ENCODE assay signal across 11 cellular contexts in the genomic region with DNA sequence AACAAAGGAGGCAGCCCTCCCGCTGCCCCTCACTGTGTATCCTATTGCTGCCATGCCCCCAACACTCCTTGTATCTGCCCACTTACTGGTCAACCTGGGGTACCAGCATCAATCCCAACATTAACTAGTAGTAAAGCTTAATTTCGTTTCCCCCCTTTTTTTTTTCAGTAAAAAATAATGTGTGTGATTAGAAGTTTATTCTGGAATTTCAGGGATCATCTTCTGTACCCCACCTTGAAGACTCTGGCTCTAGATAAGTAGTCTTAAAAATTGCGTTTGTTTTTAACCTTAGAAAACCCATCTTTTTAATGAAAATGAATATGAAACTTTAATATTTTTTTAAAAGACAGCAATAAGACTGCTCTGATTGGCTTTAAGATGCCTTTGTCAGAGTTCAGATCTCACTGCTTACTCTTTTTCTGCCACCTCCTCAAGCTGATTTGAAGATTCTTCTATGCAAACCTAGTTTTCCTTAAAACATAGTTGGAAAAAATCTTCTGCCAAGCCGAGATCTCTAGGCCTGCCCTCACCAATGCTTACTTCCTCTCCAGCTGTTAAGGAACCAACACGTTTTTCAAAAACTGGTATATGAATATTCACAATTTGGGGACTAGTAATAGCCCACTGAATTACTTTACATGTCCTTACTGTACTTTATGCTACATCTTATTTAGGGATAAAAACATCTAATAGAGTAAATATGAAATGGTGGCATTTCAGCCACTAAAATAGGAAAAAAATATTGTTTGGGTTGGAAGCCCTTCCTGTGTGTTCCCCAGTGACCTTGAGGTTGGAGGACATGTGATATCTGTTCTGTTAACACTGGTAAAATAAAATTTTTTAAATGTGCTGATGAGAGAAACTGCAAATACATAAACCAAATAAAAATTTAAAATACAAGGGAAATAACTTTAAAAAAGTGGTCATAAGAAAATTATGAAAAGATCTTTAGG. TPM values are rescaled to one million over a fixed set of nuclear protein-coding genes. Genes with fewer than 3 reads are reported as not detected.
A peak's percentile ranks its signal among the peaks of the same experiment; 100 is the strongest.
DNase-seq lines count a peak whose midpoint lies in the region; ATAC-seq and TF ChIP-seq lines count a peak whose summit lies in the region.
"Had no signal": no experiment of that assay in that cellular context is flagged by ENCODE, and none has a peak within 500 bp of the region (broad histone marks: within the 10 kb centered on the region; RNA-seq: fewer than 3 reads in every experiment).

No MANE protein-coding gene starts in this region.

- peaks cover 30% of the 10 kb centered on the region for H3K4me1 ChIP-seq in CD8-positive, alpha-beta memory T cell (ENCODE audit: insufficient read depth, low read length)
- no peaks in the 10 kb centered on the region for H3K4me1 ChIP-seq in prostate gland (replicated peaks)

- no peak overlapping the region for H3K4me3 Mint-ChIP-seq in CD8-positive, alpha-beta memory T cell
- no peak overlapping the region for H3K4me3 Mint-ChIP-seq in chondrocyte (ENCODE audit: unreplicated experiment)
- no peak overlapping the region for H3K4me3 Mint-ChIP-seq in CD14-positive monocyte

- no peak for DNase-seq in CD8-positive, alpha-beta memory T cell
- DNase-seq in chondrocyte (ENCODE audit: low spot score) (no peak), prostate gland (ENCODE audit: low spot score) (no peak), GM19238 (ENCODE audit: insufficient read length, low spot score) (no peak), UCSD-AML1 (lab: John Stamatoyannopoulos, UW; ENCODE audit: unreplicated experiment) (no peak), CD14-positive monocyte (ENCODE audit: low spot score) (no peak)
- DNase-seq: activated CD4-positive, alpha-beta T cell treated with anti-CD3 and anti-CD28 coated beads for 4 hours; brain microvascular endothelial cell had no signal

- peaks cover 0 to 1% (median 0%) of the 10 kb centered on the region in 3 donors for H3K36me3 Mint-ChIP-seq in CD8-positive, alpha-beta memory T cell
- H3K36me3 Mint-ChIP-seq in chondrocyte (ENCODE audit: low read depth) (no peaks in the 10 kb centered on the region), CD14-positive monocyte (no peaks in the 10 kb centered on the region)

- no peaks in the 10 kb centered on the region for H3K9me3 ChIP-seq in CD8-positive, alpha-beta memory T cell (ENCODE audit: low read length)
- H3K9me3 ChIP-seq in KOPT-K1 (ENCODE audit: insufficient read depth, low read length, poor library complexity, severe bottlenecking) = no peaks in the 10 kb centered on the region
- no peaks in the 10 kb centered on the region for H3K9me3 ChIP-seq in prostate gland

- H3K27ac ChIP-seq in CD8-positive, alpha-beta memory T cell (ENCODE audit: low read depth, low read length) = peak overlapping the region; percentile 64
- H3K27ac ChIP-seq in KOPT-K1 (ENCODE audit: low read depth, low read length, poor library complexity, severe bottlenecking) = peak overlapping the region; percentile 7
- H3K27ac ChIP-seq in prostate gland = peak overlapping the region; percentile 39 to 95
- H3K27ac ChIP-seq: brain microvascular endothelial cell had no signal

- peaks cover 9% of the 10 kb centered on the region for H3K27me3 ChIP-seq in CD8-positive, alpha-beta memory T cell (ENCODE audit: insufficient read depth, low read length, poor library complexity, severe bottlenecking)
- H3K27me3 ChIP-seq in prostate gland (replicated peaks; ENCODE audit: insufficient read depth) = no peaks in the 10 kb centered on the region
- H3K27me3 ChIP-seq: brain microvascular endothelial cell had no signal

- POLR2A ChIA-PET in CD8-positive, alpha-beta memory T cell (lab: Charles Lee) = no interaction called here

- H3K4me3 ChIP-seq in CD8-positive, alpha-beta memory T cell (ENCODE audit: low read length) = peak overlapping the region; percentile 7
- no peak overlapping the region for H3K4me3 ChIP-seq in prostate gland

- TF ChIP-seq CTCF in chondrocyte (IDR thresholded peaks at IDR 0.05) (no peak), prostate gland (IDR thresholded peaks at IDR 0.05) (no peak), CD14-positive monocyte (IDR thresholded peaks at IDR 0.05) (no peak)

- intact Hi-C loops in prostate gland (cut with DNase I) = no loop called here
- intact Hi-C loops in CD14-positive monocyte (cut with micrococcal nuclease) = no loop called here

- no peak for TF ChIP-seq POLR2A in prostate gland (IDR thresholded peaks at IDR 0.05)

- peaks cover 4 to 17% (median 13%) of the 10 kb centered on the region in 3 donors for H3K4me1 Mint-ChIP-seq in CD8-positive, alpha-beta memory T cell
- peaks cover 69% of the 10 kb centered on the region for H3K4me1 Mint-ChIP-seq in chondrocyte (ENCODE audit: low read depth)
- peaks cover 40% of the 10 kb centered on the region for H3K4me1 Mint-ChIP-seq in CD14-positive monocyte

- peak overlapping the region in 1 of 8 donors; percentile 50 for H3K27ac Mint-ChIP-seq in CD8-positive, alpha-beta memory T cell
- H3K27ac Mint-ChIP-seq in chondrocyte (ENCODE audit: unreplicated experiment) (peak overlapping the region; percentile 64), CD14-positive monocyte (no peak overlapping the region)

- peaks cover 10 to 31% of the 10 kb centered on the region in 2 donors for H3K27me3 Mint-ChIP-seq in CD8-positive, alpha-beta memory T cell
- H3K27me3 Mint-ChIP-seq in chondrocyte (ENCODE audit: low read depth) = no peaks in the 10 kb centered on the region
- peaks cover 8 to 13% (median 8%) of the 10 kb centered on the region in 3 donors for H3K27me3 Mint-ChIP-seq in CD14-positive monocyte (ENCODE audit: low read depth in 3 of 3)

- CTCF ChIA-PET in CD8-positive, alpha-beta memory T cell (lab: Charles Lee) = no interaction called here

- no peaks in the 10 kb centered on the region for H3K9me3 Mint-ChIP-seq in CD8-positive, alpha-beta memory T cell
- H3K9me3 Mint-ChIP-seq in chondrocyte (ENCODE audit: low read depth) (no peaks in the 10 kb centered on the region), CD14-positive monocyte (no peaks in the 10 kb centered on the region)

- H3K36me3 ChIP-seq in CD8-positive, alpha-beta memory T cell (ENCODE audit: insufficient read depth, low read length) = no peaks in the 10 kb centered on the region
- H3K36me3 ChIP-seq in KOPT-K1 (ENCODE audit: insufficient read depth, low read length) = no peaks in the 10 kb centered on the region
- H3K36me3 ChIP-seq in prostate gland = no peaks in the 10 kb centered on the region
- H3K36me3 ChIP-seq: brain microvascular endothelial cell had no signal

- ATAC-seq in GM18873 (IDR thresholded peaks at IDR 0.05; ENCODE audit: low FRiP score, unreplicated experiment) = no peak

- WGBS in prostate gland = 70% methylated on average over 5 of the region's 5 CpGs

RNA-seq across cellular contexts. Expression of a gene that starts 4.0 kb away (rescaled TPM):
- total RNA-seq in CD8-positive, alpha-beta memory T cell = under 1 TPM; 0.33 to 0.48 TPM
- 2.4 TPM for polyA plus RNA-seq in CD8-positive, alpha-beta memory T cell
- 67.1 to 75.4 TPM (median 75.2 TPM) in 3 replicates for total RNA-seq in chondrocyte
- total RNA-seq in prostate gland = 100 to 1,000 TPM in 1 of 2 donors, 10 to 100 TPM in 1; 87.3 to 134 TPM
- polyA plus RNA-seq in CD14-positive monocyte = 1 to 10 TPM in 1 of 2 donors, under 1 TPM in 1; 0.41 to 1.5 TPM

RNA-seq across cellular contexts. Expression of a gene that starts 44.3 kb away (rescaled TPM):
- total RNA-seq in CD8-positive, alpha-beta memory T cell = not detected
- not detected for polyA plus RNA-seq in CD8-positive, alpha-beta memory T cell
- 0.67 to 1.7 TPM (median 1.1 TPM) in 3 replicates for total RNA-seq in chondrocyte
- total RNA-seq in prostate gland = 1 to 10 TPM in 1 of 2 donors, not detected in 1; 2.3 TPM
- not detected for polyA plus RNA-seq in CD14-positive monocyte
- total RNA-seq: epithelial cell of proximal tubule had no signal

Comparison
In these comparisons a context has a peak if more than half of its experiments do, and no peak if none do; other contexts are left out.
1. H3K27ac ChIP-seq: peak in every context shown above with its lines; median percentile 67 in prostate gland; 64 in CD8-positive, alpha-beta memory T cell; 7 in KOPT-K1.
2. RNA of a gene that starts 4.0 kb away (total RNA-seq): 87.3 to 134 TPM in prostate gland and 67.1 to 75.4 TPM in chondrocyte; 0.33 to 0.48 TPM in CD8-positive, alpha-beta memory T cell; every median in the first group is over 10 times any median in the second.